9 cellular contexts compared by ENCODE assay signal in genomic region chr20:51277961-51278360, GRCh38.
"Had no signal": no experiment of that assay in that cellular context is flagged by ENCODE, and none has a peak within 500 bp of the region (broad histone marks: within the 10 kb centered on the region; RNA-seq: fewer than 3 reads in every experiment).

No MANE protein-coding gene starts in this region.

- H3K4me3 ChIP-seq: GM23338, HAP-1 had no signal

- H3K4me3 Mint-ChIP-seq: GM23338, HFFc6, IgD-negative memory B cell had no signal

- H3K36me3 ChIP-seq: HAP-1 had no signal

- FAIRE-seq: H1, H54, HepG2 had no signal

- ATAC-seq: GM23338, HCT116, HepG2 had no signal

- H3K9me3 Mint-ChIP-seq: GM23338 had no signal

- DNase-seq: HFFc6, KG1 had no signal

- H3K9me3 ChIP-seq: HAP-1 had no signal

- H3K4me1 Mint-ChIP-seq: GM23338, IgD-negative memory B cell had no signal

- H3K4me1 ChIP-seq: HAP-1 had no signal

- H2AFZ ChIP-seq: GM23338 had no signal

- H3K27ac Mint-ChIP-seq: GM23338, HFFc6, IgD-negative memory B cell had no signal

- H3K4me2 ChIP-seq: GM23338 had no signal
